Comparison of ENCODE assay signal across 2 cellular contexts in the genomic region with DNA sequence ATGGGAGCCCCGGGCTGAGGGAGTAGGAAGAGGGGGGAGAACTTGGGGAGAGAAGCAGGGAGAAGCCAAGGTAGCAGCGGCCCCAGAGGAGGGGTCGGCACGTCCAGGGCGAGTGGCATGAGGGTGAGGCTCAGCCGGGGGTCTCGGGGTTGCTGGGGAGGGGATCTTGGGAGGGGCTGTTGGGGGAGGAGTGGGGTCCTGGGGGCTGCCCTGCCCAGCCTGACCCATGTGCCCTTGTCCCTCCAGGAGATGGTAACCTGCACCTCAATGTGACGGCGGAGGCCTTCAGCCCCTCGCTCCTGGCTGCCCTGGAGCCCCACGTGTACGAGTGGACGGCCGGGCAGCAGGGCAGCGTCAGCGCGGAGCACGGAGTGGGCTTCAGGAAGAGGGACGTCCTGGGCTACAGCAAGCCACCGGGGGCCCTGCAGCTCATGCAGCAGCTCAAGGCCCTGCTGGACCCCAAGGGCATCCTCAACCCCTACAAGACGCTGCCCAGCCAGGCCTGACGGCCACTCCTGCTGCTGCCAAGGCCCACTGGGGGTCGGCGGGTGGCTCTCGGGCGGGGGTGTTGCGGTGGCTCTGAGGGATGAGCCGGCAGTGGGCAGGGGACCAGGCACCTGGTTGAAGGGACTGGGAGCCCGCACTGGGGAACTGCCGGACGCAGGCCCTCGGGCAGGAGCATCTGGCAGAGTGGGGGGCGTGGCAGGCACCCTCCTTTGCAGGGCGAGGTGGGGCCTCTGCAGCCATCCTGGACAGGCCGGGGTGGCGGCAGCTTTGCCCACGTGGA.
TF ChIP-seq lines count a peak whose summit lies in the region.

No MANE protein-coding gene starts in this region.

TF ChIP-seq in GM12891, 5 proteins besides CTCF, POLR2A, EP300 and RAD21:
- TF ChIP-seq SPI1 (IDR thresholded peaks at IDR 0.05; ENCODE audit: low read depth, low read length) (no peak), TAF1 (IDR thresholded peaks at IDR 0.05; ENCODE audit: low read depth, low read length) (no peak), POLR2AphosphoS5 (IDR thresholded peaks at IDR 0.05; ENCODE audit: low read depth, low read length) (no peak), POU2F2 (IDR thresholded peaks at IDR 0.05; ENCODE audit: low read depth, low read length) (no peak), PAX5 (IDR thresholded peaks at IDR 0.05; ENCODE audit: insufficient read depth, low read length, severe bottlenecking) (no peak)

TF ChIP-seq in K562, 482 proteins besides CTCF, POLR2A, EP300 and RAD21:
- TF ChIP-seq HCFC1 (IDR thresholded peaks at IDR 0.05; ENCODE audit: low read depth, low read length) (no peak), POLR2G (IDR thresholded peaks at IDR 0.05; ENCODE audit: low read depth, low read length) (0 out of 2 replicates have a peak, but pooled peaks have one; percentile 35), BDP1 (IDR thresholded peaks at IDR 0.05; ENCODE audit: insufficient read depth, insufficient read length) (no peak)
